Comparison of ENCODE assay signal across 21 cellular contexts in genomic region chr18:572499-573289, GRCh38. TPM values are rescaled to one million over a fixed set of nuclear protein-coding genes. Genes with fewer than 3 reads are reported as not detected.
"Had no signal": no experiment of that assay in that cellular context is flagged by ENCODE, and none has a peak within 500 bp of the region (broad histone marks: within the 10 kb centered on the region; RNA-seq: fewer than 3 reads in every experiment).

No MANE protein-coding gene starts in this region.

- H3K4me1 Mint-ChIP-seq: activated CD4-positive, alpha-beta T cell treated with anti-CD3 and anti-CD28 coated beads for 36 hours; activated T-helper 17 cell treated with anti-CD3 and anti-CD28 coated beads, Interleukin-2, amount 50 U/mL, for 72 hours; naive thymus-derived CD8-positive, alpha-beta T cell had no signal

- H3K36me3 Mint-ChIP-seq: activated CD4-positive, alpha-beta memory T cell treated with anti-CD3 and anti-CD28 coated beads for 36 hours; naive thymus-derived CD8-positive, alpha-beta T cell had no signal

- H3K4me3 Mint-ChIP-seq: activated CD4-positive, alpha-beta memory T cell treated with anti-CD3 and anti-CD28 coated beads for 36 hours; activated CD4-positive, alpha-beta T cell treated with anti-CD3 and anti-CD28 coated beads for 36 hours; activated T-helper 17 cell treated with anti-CD3 and anti-CD28 coated beads, Interleukin-2, amount 50 U/mL, for 72 hours; naive thymus-derived CD8-positive, alpha-beta T cell had no signal

- H3K4me1 ChIP-seq: body of pancreas, thyroid gland had no signal

- H3K27ac ChIP-seq: body of pancreas, epithelial cell of prostate, thyroid gland had no signal

- H3K36me3 ChIP-seq: thyroid gland had no signal

- H3K27me3 ChIP-seq: body of pancreas, thyroid gland had no signal

- H3K4me3 ChIP-seq: body of pancreas, thyroid gland had no signal

- H3K27ac Mint-ChIP-seq: activated CD4-positive, alpha-beta memory T cell treated with anti-CD3 and anti-CD28 coated beads for 36 hours; activated CD4-positive, alpha-beta T cell treated with anti-CD3 and anti-CD28 coated beads for 36 hours; activated T-helper 17 cell treated with anti-CD3 and anti-CD28 coated beads, Interleukin-2, amount 50 U/mL, for 72 hours; naive thymus-derived CD8-positive, alpha-beta T cell had no signal

- DNase-seq: activated CD4-positive, alpha-beta memory T cell treated with anti-CD3 and anti-CD28 coated beads for 36 hours; activated CD4-positive, alpha-beta T cell treated with anti-CD3 and anti-CD28 coated beads for 36 hours; activated naive CD4-positive, alpha-beta T cell treated with Interleukin-2 at 50 U/mL for 16 hours; body of pancreas; caudate nucleus; foreskin melanocyte; mesenchymal stem cell; naive thymus-derived CD8-positive, alpha-beta T cell; stimulated activated CD4-positive, alpha-beta T cell treated with anti-CD3 and anti-CD28 coated beads, Interleukin-12 subunit alpha, Interleukin-12 subunit beta, amount 100 ng/mL, for 4 hours; stimulated activated CD4-positive, alpha-beta T cell treated with anti-CD3 and anti-CD28 coated beads, Interleukin-2, amount 100 ng/mL, for 24 hours; stimulated activated naive CD4-positive, alpha-beta T cell treated with Interleukin-2 at 50 U/mL for 16 hours; SW 1271; T-helper 2 cell; thyroid gland had no signal

- H3K9me3 Mint-ChIP-seq: activated CD4-positive, alpha-beta memory T cell treated with anti-CD3 and anti-CD28 coated beads for 36 hours; activated T-helper 17 cell treated with anti-CD3 and anti-CD28 coated beads, Interleukin-2, amount 50 U/mL, for 72 hours; naive thymus-derived CD8-positive, alpha-beta T cell had no signal

- H3K9me3 ChIP-seq: body of pancreas, thyroid gland had no signal

- ATAC-seq: activated CD4-positive, alpha-beta T cell treated with anti-CD3 and anti-CD28 coated beads for 36 hours; activated T-helper 17 cell treated with anti-CD3 and anti-CD28 coated beads, Interleukin-2, amount 50 U/mL, for 72 hours; body of pancreas; naive thymus-derived CD8-positive, alpha-beta T cell had no signal

RNA-seq across cellular contexts. Expression of gene CETN1, which starts 7.5 kb away (rescaled TPM):
- total RNA-seq: activated CD4-positive, alpha-beta memory T cell treated with anti-CD3 and anti-CD28 coated beads for 36 hours; activated CD4-positive, alpha-beta T cell treated with anti-CD3 and anti-CD28 coated beads for 36 hours; activated T-helper 17 cell treated with anti-CD3 and anti-CD28 coated beads, Interleukin-2, amount 50 U/mL, for 72 hours; body of pancreas; dermis microvascular lymphatic vessel endothelial cell; kidney epithelial cell; lower leg skin; naive thymus-derived CD8-positive, alpha-beta T cell; subcutaneous adipose tissue; urinary bladder had no signal
- polyA plus RNA-seq: naive thymus-derived CD8-positive, alpha-beta T cell; urinary bladder had no signal

RNA-seq across cellular contexts. Expression of gene CLUL1, which starts 24.1 kb away (rescaled TPM):
- total RNA-seq: activated CD4-positive, alpha-beta memory T cell treated with anti-CD3 and anti-CD28 coated beads for 36 hours; activated CD4-positive, alpha-beta T cell treated with anti-CD3 and anti-CD28 coated beads for 36 hours; activated T-helper 17 cell treated with anti-CD3 and anti-CD28 coated beads, Interleukin-2, amount 50 U/mL, for 72 hours; dermis microvascular lymphatic vessel endothelial cell had no signal
